ENCODE assay signal across 1 cellular context in the genomic region with DNA sequence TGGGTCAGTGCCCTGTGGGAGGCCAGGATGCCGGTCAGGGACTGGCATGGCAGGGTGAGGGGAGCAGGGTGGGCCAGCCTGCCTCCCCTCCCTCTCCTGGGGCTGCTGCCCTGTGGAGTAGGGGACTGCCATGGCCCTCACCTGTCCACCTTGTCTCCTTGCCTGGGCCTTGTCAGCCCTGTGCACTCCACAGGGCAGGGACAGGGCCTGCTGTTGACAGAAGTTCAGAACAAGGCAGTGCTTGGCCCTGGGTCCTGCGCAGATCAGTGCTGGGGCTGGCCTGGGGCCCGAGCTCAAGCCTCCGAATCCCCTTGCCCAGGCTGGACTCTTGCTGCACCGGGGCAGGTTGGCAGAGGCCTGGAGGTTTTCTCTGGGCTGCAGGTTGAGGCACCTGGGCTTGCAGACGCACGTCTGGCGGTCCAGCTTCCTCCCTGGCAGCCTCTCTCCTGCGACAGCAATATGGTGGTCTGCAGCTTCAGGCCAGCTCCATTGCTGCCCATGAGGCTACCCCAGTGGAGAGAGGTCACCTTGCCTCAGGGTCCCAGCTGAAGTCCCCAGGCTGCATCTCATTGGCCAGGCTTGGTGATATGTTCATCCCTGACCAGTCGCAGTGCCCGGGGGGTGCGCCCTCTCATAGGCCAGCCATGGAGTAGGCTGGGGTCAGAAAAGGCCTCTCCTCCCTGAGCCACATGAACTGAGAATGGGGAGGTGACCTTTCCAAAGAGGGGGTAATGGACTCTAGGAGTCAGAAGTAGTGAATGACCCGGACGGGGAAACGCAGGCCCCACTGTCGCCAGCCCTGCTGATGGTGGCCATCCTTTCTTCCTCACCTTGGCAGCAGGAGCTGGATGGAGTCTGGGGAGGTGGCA.
TF ChIP-seq lines count a peak whose summit lies in the region.

No MANE protein-coding gene starts in this region.

TF ChIP-seq in GM12878, 131 proteins besides CTCF, POLR2A, EP300 and RAD21:
- TF ChIP-seq ZSCAN29 (IDR thresholded peaks at IDR 0.05) (no peak), MTA3 (IDR thresholded peaks at IDR 0.05; ENCODE audit: borderline replicate concordance, low read length) (no peak)
- TF ChIP-seq, protein P1, sequence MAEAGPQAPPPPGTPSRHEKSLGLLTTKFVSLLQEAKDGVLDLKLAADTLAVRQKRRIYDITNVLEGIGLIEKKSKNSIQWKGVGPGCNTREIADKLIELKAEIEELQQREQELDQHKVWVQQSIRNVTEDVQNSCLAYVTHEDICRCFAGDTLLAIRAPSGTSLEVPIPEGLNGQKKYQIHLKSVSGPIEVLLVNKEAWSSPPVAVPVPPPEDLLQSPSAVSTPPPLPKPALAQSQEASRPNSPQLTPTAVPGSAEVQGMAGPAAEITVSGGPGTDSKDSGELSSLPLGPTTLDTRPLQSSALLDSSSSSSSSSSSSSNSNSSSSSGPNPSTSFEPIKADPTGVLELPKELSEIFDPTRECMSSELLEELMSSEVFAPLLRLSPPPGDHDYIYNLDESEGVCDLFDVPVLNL (IDR thresholded peaks at IDR 0.05; ENCODE audit: low read depth, low read length): no peak
